In the genomic region with DNA sequence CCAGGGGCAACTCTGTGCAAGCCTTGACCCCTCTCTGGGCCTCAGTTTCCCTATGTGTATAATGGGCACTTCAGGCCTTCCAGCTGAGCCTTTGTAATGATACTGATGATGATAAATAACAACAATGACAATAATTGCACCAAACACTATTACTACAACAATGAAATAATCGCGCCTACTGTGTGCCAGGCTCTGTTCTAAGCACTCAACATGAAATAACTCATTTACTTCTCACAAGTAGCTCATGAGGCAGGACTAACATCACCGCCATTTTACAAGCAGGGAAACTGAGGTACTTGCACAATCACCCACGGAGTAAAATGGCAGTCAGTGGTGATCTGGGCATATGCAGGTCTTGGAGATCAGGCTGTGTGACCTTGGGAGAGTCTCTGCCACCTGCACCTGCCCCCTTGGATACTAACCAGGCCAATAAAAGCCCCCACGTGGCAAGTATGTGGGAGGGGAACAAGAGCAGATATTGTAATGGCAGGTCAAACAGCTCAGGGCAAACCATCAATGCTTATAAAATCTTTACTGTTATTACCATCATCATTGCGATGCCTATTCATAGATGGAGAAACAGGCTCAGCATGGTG, we compare ENCODE assay signal across 1 cellular context.
TF ChIP-seq lines count a peak whose summit lies in the region.

No MANE protein-coding gene starts in this region.

TF ChIP-seq in WTC11, 78 proteins besides CTCF, POLR2A, EP300 and RAD21 (continued from another document):
- TF ChIP-seq, protein P1, sequence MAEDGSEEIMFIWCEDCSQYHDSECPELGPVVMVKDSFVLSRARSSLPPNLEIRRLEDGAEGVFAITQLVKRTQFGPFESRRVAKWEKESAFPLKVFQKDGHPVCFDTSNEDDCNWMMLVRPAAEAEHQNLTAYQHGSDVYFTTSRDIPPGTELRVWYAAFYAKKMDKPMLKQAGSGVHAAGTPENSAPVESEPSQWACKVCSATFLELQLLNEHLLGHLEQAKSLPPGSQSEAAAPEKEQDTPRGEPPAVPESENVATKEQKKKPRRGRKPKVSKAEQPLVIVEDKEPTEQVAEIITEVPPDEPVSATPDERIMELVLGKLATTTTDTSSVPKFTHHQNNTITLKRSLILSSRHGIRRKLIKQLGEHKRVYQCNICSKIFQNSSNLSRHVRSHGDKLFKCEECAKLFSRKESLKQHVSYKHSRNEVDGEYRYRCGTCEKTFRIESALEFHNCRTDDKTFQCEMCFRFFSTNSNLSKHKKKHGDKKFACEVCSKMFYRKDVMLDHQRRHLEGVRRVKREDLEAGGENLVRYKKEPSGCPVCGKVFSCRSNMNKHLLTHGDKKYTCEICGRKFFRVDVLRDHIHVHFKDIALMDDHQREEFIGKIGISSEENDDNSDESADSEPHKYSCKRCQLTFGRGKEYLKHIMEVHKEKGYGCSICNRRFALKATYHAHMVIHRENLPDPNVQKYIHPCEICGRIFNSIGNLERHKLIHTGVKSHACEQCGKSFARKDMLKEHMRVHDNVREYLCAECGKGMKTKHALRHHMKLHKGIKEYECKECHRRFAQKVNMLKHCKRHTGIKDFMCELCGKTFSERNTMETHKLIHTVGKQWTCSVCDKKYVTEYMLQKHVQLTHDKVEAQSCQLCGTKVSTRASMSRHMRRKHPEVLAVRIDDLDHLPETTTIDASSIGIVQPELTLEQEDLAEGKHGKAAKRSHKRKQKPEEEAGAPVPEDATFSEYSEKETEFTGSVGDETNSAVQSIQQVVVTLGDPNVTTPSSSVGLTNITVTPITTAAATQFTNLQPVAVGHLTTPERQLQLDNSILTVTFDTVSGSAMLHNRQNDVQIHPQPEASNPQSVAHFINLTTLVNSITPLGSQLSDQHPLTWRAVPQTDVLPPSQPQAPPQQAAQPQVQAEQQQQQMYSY (CRISPR knock-in tag; IDR thresholded peaks at IDR 0.05): no peak
- TF ChIP-seq, protein P2, sequence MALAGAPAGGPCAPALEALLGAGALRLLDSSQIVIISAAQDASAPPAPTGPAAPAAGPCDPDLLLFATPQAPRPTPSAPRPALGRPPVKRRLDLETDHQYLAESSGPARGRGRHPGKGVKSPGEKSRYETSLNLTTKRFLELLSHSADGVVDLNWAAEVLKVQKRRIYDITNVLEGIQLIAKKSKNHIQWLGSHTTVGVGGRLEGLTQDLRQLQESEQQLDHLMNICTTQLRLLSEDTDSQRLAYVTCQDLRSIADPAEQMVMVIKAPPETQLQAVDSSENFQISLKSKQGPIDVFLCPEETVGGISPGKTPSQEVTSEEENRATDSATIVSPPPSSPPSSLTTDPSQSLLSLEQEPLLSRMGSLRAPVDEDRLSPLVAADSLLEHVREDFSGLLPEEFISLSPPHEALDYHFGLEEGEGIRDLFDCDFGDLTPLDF (CRISPR knock-in tag; IDR thresholded peaks at IDR 0.05): no peak
- TF ChIP-seq, protein P3, sequence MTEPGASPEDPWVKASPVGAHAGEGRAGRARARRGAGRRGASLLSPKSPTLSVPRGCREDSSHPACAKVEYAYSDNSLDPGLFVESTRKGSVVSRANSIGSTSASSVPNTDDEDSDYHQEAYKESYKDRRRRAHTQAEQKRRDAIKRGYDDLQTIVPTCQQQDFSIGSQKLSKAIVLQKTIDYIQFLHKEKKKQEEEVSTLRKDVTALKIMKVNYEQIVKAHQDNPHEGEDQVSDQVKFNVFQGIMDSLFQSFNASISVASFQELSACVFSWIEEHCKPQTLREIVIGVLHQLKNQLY (CRISPR knock-in tag; IDR thresholded peaks at IDR 0.05): no peak
- TF ChIP-seq GTF2I (CRISPR knock-in tag; conservative IDR thresholded peaks at IDR 0.05) (no peak), NFYB (CRISPR knock-in tag; conservative IDR thresholded peaks at IDR 0.05; ENCODE audit: low read depth) (no peak)
- TF ChIP-seq, protein P4, sequence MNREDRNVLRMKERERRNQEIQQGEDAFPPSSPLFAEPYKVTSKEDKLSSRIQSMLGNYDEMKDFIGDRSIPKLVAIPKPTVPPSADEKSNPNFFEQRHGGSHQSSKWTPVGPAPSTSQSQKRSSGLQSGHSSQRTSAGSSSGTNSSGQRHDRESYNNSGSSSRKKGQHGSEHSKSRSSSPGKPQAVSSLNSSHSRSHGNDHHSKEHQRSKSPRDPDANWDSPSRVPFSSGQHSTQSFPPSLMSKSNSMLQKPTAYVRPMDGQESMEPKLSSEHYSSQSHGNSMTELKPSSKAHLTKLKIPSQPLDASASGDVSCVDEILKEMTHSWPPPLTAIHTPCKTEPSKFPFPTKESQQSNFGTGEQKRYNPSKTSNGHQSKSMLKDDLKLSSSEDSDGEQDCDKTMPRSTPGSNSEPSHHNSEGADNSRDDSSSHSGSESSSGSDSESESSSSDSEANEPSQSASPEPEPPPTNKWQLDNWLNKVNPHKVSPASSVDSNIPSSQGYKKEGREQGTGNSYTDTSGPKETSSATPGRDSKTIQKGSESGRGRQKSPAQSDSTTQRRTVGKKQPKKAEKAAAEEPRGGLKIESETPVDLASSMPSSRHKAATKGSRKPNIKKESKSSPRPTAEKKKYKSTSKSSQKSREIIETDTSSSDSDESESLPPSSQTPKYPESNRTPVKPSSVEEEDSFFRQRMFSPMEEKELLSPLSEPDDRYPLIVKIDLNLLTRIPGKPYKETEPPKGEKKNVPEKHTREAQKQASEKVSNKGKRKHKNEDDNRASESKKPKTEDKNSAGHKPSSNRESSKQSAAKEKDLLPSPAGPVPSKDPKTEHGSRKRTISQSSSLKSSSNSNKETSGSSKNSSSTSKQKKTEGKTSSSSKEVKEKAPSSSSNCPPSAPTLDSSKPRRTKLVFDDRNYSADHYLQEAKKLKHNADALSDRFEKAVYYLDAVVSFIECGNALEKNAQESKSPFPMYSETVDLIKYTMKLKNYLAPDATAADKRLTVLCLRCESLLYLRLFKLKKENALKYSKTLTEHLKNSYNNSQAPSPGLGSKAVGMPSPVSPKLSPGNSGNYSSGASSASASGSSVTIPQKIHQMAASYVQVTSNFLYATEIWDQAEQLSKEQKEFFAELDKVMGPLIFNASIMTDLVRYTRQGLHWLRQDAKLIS (CRISPR knock-in tag; IDR thresholded peaks at IDR 0.05; ENCODE audit: borderline replicate concordance): no peak
- TF ChIP-seq, protein P5, sequence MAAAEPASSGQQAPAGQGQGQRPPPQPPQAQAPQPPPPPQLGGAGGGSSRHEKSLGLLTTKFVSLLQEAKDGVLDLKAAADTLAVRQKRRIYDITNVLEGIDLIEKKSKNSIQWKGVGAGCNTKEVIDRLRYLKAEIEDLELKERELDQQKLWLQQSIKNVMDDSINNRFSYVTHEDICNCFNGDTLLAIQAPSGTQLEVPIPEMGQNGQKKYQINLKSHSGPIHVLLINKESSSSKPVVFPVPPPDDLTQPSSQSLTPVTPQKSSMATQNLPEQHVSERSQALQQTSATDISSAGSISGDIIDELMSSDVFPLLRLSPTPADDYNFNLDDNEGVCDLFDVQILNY (CRISPR knock-in tag; IDR thresholded peaks at IDR 0.05): no peak
